Comparison of ENCODE assay signal across 20 cellular contexts in the genomic region with DNA sequence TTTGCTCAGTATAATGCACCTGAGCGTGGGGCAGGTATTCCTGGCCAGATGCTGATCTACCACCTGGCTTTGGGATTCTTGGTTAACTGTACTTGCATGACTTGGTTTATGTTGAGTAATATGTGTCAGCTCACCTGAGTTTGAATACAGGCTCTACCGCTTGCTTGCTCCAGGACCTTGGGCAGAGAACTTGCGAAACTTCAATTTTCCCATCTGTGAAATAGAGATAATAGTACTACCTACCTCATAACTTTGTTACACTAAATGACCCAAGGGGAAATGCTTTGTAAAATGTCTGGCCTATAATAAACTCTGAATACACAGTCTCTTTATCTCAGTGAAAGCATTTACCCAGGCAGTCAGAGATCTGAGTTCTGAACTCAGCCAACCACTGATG. TPM values are rescaled to one million over a fixed set of nuclear protein-coding genes. Genes with fewer than 3 reads are reported as not detected.
DNase-seq lines count a peak whose midpoint lies in the region; ATAC-seq and TF ChIP-seq lines count a peak whose summit lies in the region.
"Had no signal": no experiment of that assay in that cellular context is flagged by ENCODE, and none has a peak within 500 bp of the region (broad histone marks: within the 10 kb centered on the region; RNA-seq: fewer than 3 reads in every experiment).

No MANE protein-coding gene starts in this region.

- peaks cover 10% of the 10 kb centered on the region for H3K4me1 ChIP-seq in cardiac muscle cell (ENCODE audit: low read depth)
- no peaks in the 10 kb centered on the region for H3K4me1 ChIP-seq in smooth muscle cell (ENCODE audit: low read depth)
- no peaks in the 10 kb centered on the region for H3K4me1 ChIP-seq in effector memory CD4-positive, alpha-beta T cell (ENCODE audit: control insufficient read depth, insufficient read depth, low read length, poor library complexity, severe bottlenecking)

- DNase-seq in cardiac muscle cell (ENCODE audit: low read depth in 1 of 2, low spot score in 1 of 2) (peak in 1 of 2 donors; percentile 15), left cardiac atrium (no peak), amniotic epithelial cell (ENCODE audit: low read depth) (peak; percentile 41), fibroblast of the aortic adventitia (ENCODE audit: low read depth) (peak; percentile 25), smooth muscle cell (lab: John Stamatoyannopoulos, UW; ENCODE audit: unreplicated experiment) (no peak)
- no peak for DNase-seq in effector memory CD4-positive, alpha-beta T cell
- no peak for DNase-seq in activated effector memory CD4-positive, alpha-beta T cell treated with anti-CD3 and anti-CD28 coated beads, Interleukin-2, amount 50 U/mL, for 16 hours
- DNase-seq: activated B cell treated with CpG ODN at 0.5 μM for 24 hours; activated CD8-positive, alpha-beta memory T cell treated with anti-CD3 and anti-CD28 coated beads for 24 hours; activated naive CD8-positive, alpha-beta T cell treated with anti-CD3 and anti-CD28 coated beads, Interleukin-2, amount 10 ng/mL, durations not matched to agents 7 days and 5 days; DMS153; midbrain; NCI-H187; NCI-H446 treated with DMSO at 0.1 percent for 48 hours; NK-92 treated with Interleukin-12 subunit alpha and Interleukin-12 subunit beta, amount 100 ng/mL, for 24 hours; stimulated activated CD4-positive, alpha-beta T cell treated with anti-CD3 and anti-CD28 coated beads, Interleukin-15, amount 100 ng/mL, for 24 hours; upper lobe of left lung had no signal

- H3K36me3 ChIP-seq in cardiac muscle cell: peaks cover 2% of the 10 kb centered on the region
- no peaks in the 10 kb centered on the region for H3K36me3 ChIP-seq in smooth muscle cell (ENCODE audit: low read depth)
- H3K36me3 ChIP-seq in effector memory CD4-positive, alpha-beta T cell (ENCODE audit: control insufficient read depth, insufficient read depth, low read length): peaks cover 35% of the 10 kb centered on the region

- H3K79me2 ChIP-seq in smooth muscle cell (ENCODE audit: low read depth): no peaks in the 10 kb centered on the region

- H3K27ac ChIP-seq in cardiac muscle cell (peak overlapping the region; percentile 68), smooth muscle cell (ENCODE audit: low read depth) (peak overlapping the region; percentile 71)
- H3K27ac ChIP-seq in effector memory CD4-positive, alpha-beta T cell (ENCODE audit: insufficient read depth, low read length, poor library complexity, severe bottlenecking): no peak overlapping the region
- H3K27ac ChIP-seq: upper lobe of left lung had no signal

- no peaks in the 10 kb centered on the region for H3K9me3 ChIP-seq in cardiac muscle cell (ENCODE audit: low read depth)
- no peaks in the 10 kb centered on the region for H3K9me3 ChIP-seq in smooth muscle cell (replicated peaks; ENCODE audit: low read depth)
- H3K9me3 ChIP-seq in effector memory CD4-positive, alpha-beta T cell (ENCODE audit: control insufficient read depth, low read length): no peaks in the 10 kb centered on the region
- H3K9me3 ChIP-seq: MG63, upper lobe of left lung had no signal

- H2AFZ ChIP-seq in smooth muscle cell (ENCODE audit: low read depth): no peak overlapping the region

- no peak overlapping the region for H3K9ac ChIP-seq in smooth muscle cell (ENCODE audit: low read depth)

- no peak for TF ChIP-seq CTCF in cardiac muscle cell (IDR thresholded peaks at IDR 0.05; ENCODE audit: low read depth, low read length)
- no peak for TF ChIP-seq CTCF in fibroblast of the aortic adventitia (IDR thresholded peaks at IDR 0.05; ENCODE audit: insufficient read depth, low read length)
- TF ChIP-seq CTCF in smooth muscle cell (IDR thresholded peaks at IDR 0.05; ENCODE audit: borderline replicate concordance, insufficient read depth, poor library complexity, severe bottlenecking): no peak

- WGBS in smooth muscle cell (ENCODE audit: low lambda C conversion rate): 91% methylated on average over 3 of the region's 3 CpGs

- ATAC-seq in left cardiac atrium (no peak), GM19463 (IDR thresholded peaks at IDR 0.05; ENCODE audit: unreplicated experiment) (no peak)
- ATAC-seq: stimulated activated effector memory CD8-positive, alpha-beta T cell treated with anti-CD3 and anti-CD28 coated beads, Interleukin-12 subunit alpha, Interleukin-12 subunit beta, amount 100 ng/mL, for 72 hours had no signal

- H3F3A ChIP-seq in smooth muscle cell (ENCODE audit: low read depth): peaks cover 19% of the 10 kb centered on the region

- intact Hi-C loops in left cardiac atrium (cut with DNase I): no loop called here

- H4K20me1 ChIP-seq in smooth muscle cell (ENCODE audit: low read depth): peaks cover 24% of the 10 kb centered on the region

- no peaks in the 10 kb centered on the region for H3K27me3 ChIP-seq in cardiac muscle cell
- H3K27me3 ChIP-seq in smooth muscle cell (ENCODE audit: low read depth): no peaks in the 10 kb centered on the region
- no peaks in the 10 kb centered on the region for H3K27me3 ChIP-seq in effector memory CD4-positive, alpha-beta T cell (replicated peaks; ENCODE audit: control insufficient read depth, insufficient read depth, low read length, poor library complexity, severe bottlenecking)
- H3K27me3 ChIP-seq: MG63, upper lobe of left lung had no signal

- H3K4me3 ChIP-seq in cardiac muscle cell: no peak overlapping the region
- no peak overlapping the region for H3K4me3 ChIP-seq in fibroblast of the aortic adventitia (ENCODE audit: low read depth, low read length)
- H3K4me3 ChIP-seq in smooth muscle cell: no peak overlapping the region
- H3K4me3 ChIP-seq in effector memory CD4-positive, alpha-beta T cell (ENCODE audit: insufficient read depth, low read depth, low read length, poor library complexity, severe bottlenecking): no peak overlapping the region
- H3K4me3 ChIP-seq: MG63, upper lobe of left lung had no signal

- H3K4me2 ChIP-seq in smooth muscle cell: no peak overlapping the region

RNA-seq across cellular contexts. Expression of a gene that starts 51.8 kb away (rescaled TPM):
- total RNA-seq in cardiac muscle cell: 138 and 197 TPM in 2 replicates
- 201 and 218 TPM in 2 replicates for polyA plus RNA-seq in cardiac muscle cell
- 10 to 100 TPM; 41.0 to 52.2 TPM for total RNA-seq in left cardiac atrium
- total RNA-seq in fibroblast of the aortic adventitia (ENCODE audit: low replicate concordance): 34.1 and 161 TPM in 2 replicates
- 20.9 and 26.7 TPM in 2 replicates for total RNA-seq in smooth muscle cell
- polyA plus RNA-seq in smooth muscle cell: 128 and 135 TPM in 2 replicates

Comparison
In these comparisons a context has a peak if more than half of its experiments do, and no peak if none do; other contexts are left out.
1. DNase-seq: peak in amniotic epithelial cell (single experiment) and fibroblast of the aortic adventitia (single experiment); none in left cardiac atrium (single experiment), smooth muscle cell (single experiment), effector memory CD4-positive, alpha-beta T cell (0 of 3) and activated effector memory CD4-positive, alpha-beta T cell treated with anti-CD3 and anti-CD28 coated beads, Interleukin-2, amount 50 U/mL, for 16 hours (single experiment).